8 cellular contexts compared by ENCODE assay signal in the genomic region with DNA sequence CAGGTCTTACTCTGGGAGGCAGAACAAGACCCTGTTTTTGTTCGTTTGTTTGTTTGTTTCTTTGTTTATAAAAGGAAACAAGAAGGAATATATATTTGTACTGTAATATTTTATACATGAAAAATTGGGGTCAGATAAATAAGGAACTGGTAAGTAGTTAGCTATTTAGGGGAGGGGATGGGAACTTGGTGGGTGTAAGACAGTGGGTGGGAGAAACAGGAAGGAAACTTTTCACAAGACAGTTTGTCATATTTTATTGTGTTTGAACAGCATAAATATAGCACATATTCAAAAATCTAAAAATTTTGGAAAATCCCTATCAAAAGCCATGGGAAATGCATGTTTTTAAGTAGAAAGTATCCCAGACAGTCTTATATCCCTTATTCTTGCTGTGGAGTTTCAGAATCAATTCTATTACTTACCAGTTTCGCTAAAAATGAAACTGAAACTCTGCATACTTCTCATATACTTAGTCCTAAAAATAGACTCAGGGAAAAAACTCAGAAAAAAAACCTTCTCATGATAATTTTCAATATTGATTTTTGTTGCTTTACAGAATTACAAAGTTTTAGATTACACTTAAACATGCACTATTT. TPM values are rescaled to one million over a fixed set of nuclear protein-coding genes. Genes with fewer than 3 reads are reported as not detected.
DNase-seq lines count a peak whose midpoint lies in the region; ATAC-seq and TF ChIP-seq lines count a peak whose summit lies in the region.

No MANE protein-coding gene starts in this region.

- H3K9me3 Mint-ChIP-seq in mesothelial cell of epicardium = peaks cover 11% of the 10 kb centered on the region

- no peaks in the 10 kb centered on the region for H3F3A ChIP-seq in PC-9 (ENCODE audit: insufficient read depth, low read depth)

- DNase-seq in SIG-M5 treated with dmso at 0.1 percent for 504 hours (lab: John Stamatoyannopoulos, UW; ENCODE audit: unreplicated experiment) (peak; percentile 58), mesothelial cell of epicardium (ENCODE audit: low spot score in 2 of 2, unreplicated experiment in 2 of 2) (no peak), NCI-H2107 treated with DMSO at 0.1 percent for 48 hours (lab: John Stamatoyannopoulos, UW; ENCODE audit: unreplicated experiment) (no peak), G401 (ENCODE audit: low spot score) (no peak), WERI-Rb-1 (no peak), PC-9 (no peak)

- intact Hi-C loops in PC-9 (cut with micrococcal nuclease; ENCODE audit: unreplicated experiment) = no loop called here

- H3K36me3 ChIP-seq in WERI-Rb-1 = no peaks in the 10 kb centered on the region
- H3K36me3 ChIP-seq in PC-9 (ENCODE audit: low read depth) = no peaks in the 10 kb centered on the region

- H3K27me3 ChIP-seq in WERI-Rb-1 (ENCODE audit: insufficient read depth, low read depth, severe bottlenecking) (no peaks in the 10 kb centered on the region), PC-9 (ENCODE audit: insufficient read depth, low read depth) (no peaks in the 10 kb centered on the region)

- no peak overlapping the region for H3K27ac ChIP-seq in WERI-Rb-1
- H3K27ac ChIP-seq in PC-9 = no peak overlapping the region

- H3K4me3 Mint-ChIP-seq in mesothelial cell of epicardium = no peak overlapping the region

- H3K9me2 ChIP-seq in PC-9 (ENCODE audit: insufficient read depth) = no peaks in the 10 kb centered on the region

- no peaks in the 10 kb centered on the region for H4K20me1 ChIP-seq in PC-9 (ENCODE audit: insufficient read depth)

- TF ChIP-seq CTCF in mesothelial cell of epicardium (IDR thresholded peaks at IDR 0.05; ENCODE audit: unreplicated experiment) (no peak), WERI-Rb-1 (IDR thresholded peaks at IDR 0.05; ENCODE audit: low read depth, low read length) (no peak), PC-9 (conservative IDR thresholded peaks at IDR 0.05) (no peak)

- CTCF ChIA-PET in PC-9 (lab: Charles Lee) = no interaction called here

- in situ Hi-C loops in G401 (cut with HindIII; ENCODE audit: low sequenced_read_pairs) = no loop called here

- H3K4me2 ChIP-seq in PC-9 = no peak overlapping the region

- H3K27ac Mint-ChIP-seq in mesothelial cell of epicardium = peak overlapping the region; percentile 91

- BruUV-seq in PC-9 (replicated peaks; lab: Mats Ljungman, UMichigan) = no TSS peak

- H3K4me3 ChIP-seq in WERI-Rb-1 (ENCODE audit: low read depth, low read length) = no peak overlapping the region
- no peak overlapping the region for H3K4me3 ChIP-seq in PC-9

- no peaks in the 10 kb centered on the region for H3K4me1 ChIP-seq in PC-9 (replicated peaks; ENCODE audit: insufficient read depth)

- peaks cover 4% of the 10 kb centered on the region for H3K36me3 Mint-ChIP-seq in mesothelial cell of epicardium

- H3K79me2 ChIP-seq in PC-9 (ENCODE audit: low read depth) = no peaks in the 10 kb centered on the region

- H3K9me3 ChIP-seq in WERI-Rb-1 (ENCODE audit: severe bottlenecking) (no peaks in the 10 kb centered on the region), PC-9 (ENCODE audit: insufficient read depth, low read depth) (no peaks in the 10 kb centered on the region)

- no peak overlapping the region for H2AFZ ChIP-seq in PC-9

- H3K4me1 Mint-ChIP-seq in mesothelial cell of epicardium = peaks cover 27% of the 10 kb centered on the region

- POLR2A ChIA-PET in PC-9 (lab: Charles Lee; ENCODE audit: unreplicated experiment) = no interaction called here

- no peaks in the 10 kb centered on the region for H3K27me3 Mint-ChIP-seq in mesothelial cell of epicardium (ENCODE audit: low read depth)

- ATAC-seq in GM18861 (IDR thresholded peaks at IDR 0.05; ENCODE audit: unreplicated experiment) (peak; percentile 84), HG02759 (IDR thresholded peaks at IDR 0.05; ENCODE audit: unreplicated experiment) (peak; percentile 79)

RNA-seq across cellular contexts. Expression of gene RASGEF1B, which starts 22.3 kb away (rescaled TPM):
- total RNA-seq in mesothelial cell of epicardium = 6.8 to 7.2 TPM (median 7.2 TPM) in 3 replicates
- not detected in 2 replicates for total RNA-seq in G401 (2014; rRNA removed; shearing (Covaris generic))
- total RNA-seq in PC-9 (2021) = 0.70 and 1.0 TPM in 2 replicates
